ENCODE assay signal across 8 cellular contexts in the genomic region with DNA sequence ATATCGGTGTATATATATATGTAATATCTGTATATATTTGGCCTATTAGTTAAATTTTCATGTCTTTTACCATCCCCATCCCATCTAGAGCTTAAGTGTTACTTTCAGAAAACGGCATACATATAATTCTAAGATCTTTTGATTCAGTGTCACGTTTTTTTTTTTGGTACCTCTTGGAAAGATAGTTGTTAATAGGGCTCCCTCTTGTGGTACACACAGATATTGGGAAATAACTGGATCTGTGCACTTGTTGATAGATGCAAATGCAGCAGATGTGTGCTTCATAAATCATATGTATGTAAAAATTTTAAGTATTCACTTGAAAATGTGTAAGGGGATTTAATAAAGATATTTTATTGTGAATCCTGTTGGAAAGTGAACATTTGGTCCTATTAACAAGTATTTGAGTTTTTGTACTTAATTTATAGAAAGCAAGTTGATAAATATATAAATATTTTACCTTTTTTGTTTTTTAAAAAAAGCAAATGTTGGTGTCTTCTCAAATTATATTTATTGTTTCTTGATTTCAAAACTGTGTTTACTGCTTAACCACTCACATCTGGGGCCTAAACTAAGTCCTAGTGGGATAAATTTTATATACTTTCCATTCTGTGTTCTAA.
DNase-seq lines count a peak whose midpoint lies in the region; ATAC-seq and TF ChIP-seq lines count a peak whose summit lies in the region.

No MANE protein-coding gene starts in this region.

- peak; percentile 60 for ATAC-seq in HG03354 (IDR thresholded peaks at IDR 0.05; ENCODE audit: poor library complexity, severe bottlenecking, unreplicated experiment)
- ATAC-seq in left cardiac atrium = peak; percentile 53 to 71
- peak; percentile 86 for ATAC-seq in sciatic nerve
- ATAC-seq in HG03135 (IDR thresholded peaks at IDR 0.05; ENCODE audit: unreplicated experiment) = no peak

- intact Hi-C loops in left cardiac atrium (cut with DNase I) = loop anchor here (2.0 to 5.0 kb wide), 4 partner anchors 82 to 907 kb away; no protein-coding TSS in a partner anchor
- intact Hi-C loops in sciatic nerve (cut with DNase I) = no loop called here

- no peak overlapping the region for H3K9ac ChIP-seq in adipocyte (ENCODE audit: low read length)

- no peaks in the 10 kb centered on the region for H3K9me3 ChIP-seq in adipocyte (ENCODE audit: control insufficient read depth, low read length)

- no peaks in the 10 kb centered on the region for H3K4me1 ChIP-seq in adipocyte (ENCODE audit: control insufficient read depth, insufficient read depth, low read length)

- H3K36me3 ChIP-seq in adipocyte (ENCODE audit: control insufficient read depth, insufficient read depth, low read length, severe bottlenecking) = peaks cover 15% of the 10 kb centered on the region

- peak; percentile 61 for TF ChIP-seq CTCF in GM12864 (IDR thresholded peaks at IDR 0.05; ENCODE audit: low read depth, low read length, missing control alignments)

- H3K4me3 ChIP-seq in GM12864 (ENCODE audit: low read depth, low read length) (no peak overlapping the region), adipocyte (ENCODE audit: low read length) (no peak overlapping the region)

- H3K27me3 ChIP-seq in adipocyte (replicated peaks; ENCODE audit: control insufficient read depth, insufficient read depth, low read length) = no peaks in the 10 kb centered on the region

- DNase-seq in A172 (ENCODE audit: low spot score) (peak; percentile 53), GM12864 (ENCODE audit: low read depth) (peak; percentile 71), NCI-H446 (lab: John Stamatoyannopoulos, UW) (peak; percentile 58 to 73), adipocyte (ENCODE audit: low read depth) (peak; percentile 92), left cardiac atrium (no peak), sciatic nerve (ENCODE audit: low spot score) (no peak)

Comparison
In these comparisons a context has a peak if more than half of its experiments do, and no peak if none do; other contexts are left out.
1. DNase-seq: peak in A172 (single experiment), GM12864 (single experiment), NCI-H446 (2 of 2) and adipocyte (single experiment); none in left cardiac atrium (single experiment) and sciatic nerve (single experiment).